ENCODE assay signal across 7 cellular contexts in genomic region chr9:97221478-97222350, GRCh38.
A peak's percentile ranks its signal among the peaks of the same experiment; 100 is the strongest.
DNase-seq lines count a peak whose midpoint lies in the region; ATAC-seq and TF ChIP-seq lines count a peak whose summit lies in the region.
"Not testable (repeated sequence)": the region's sequence is repeated elsewhere in the genome, so short reads cannot be mapped to it uniquely, and the experiment has no call there.

No MANE protein-coding gene starts in this region.

- WGBS in GM23248 (ENCODE audit: low coverage in 1 of 2, low lambda C conversion rate in 2 of 2, missing lambda C conversion rate in 2 of 2), 2 experiments, result 7 to 10% methylated on average over 55 to 62 of the region's 76 CpGs

- TF ChIP-seq CTCF in fibroblast of the aortic adventitia (IDR thresholded peaks at IDR 0.05; ENCODE audit: insufficient read depth, low read length), result not testable (repeated sequence)

- H3F3A ChIP-seq in GM23248 (ENCODE audit: insufficient read depth), result not testable (repeated sequence)

- H4K20me1 ChIP-seq in GM23248 (ENCODE audit: insufficient read depth), result not testable (repeated sequence)

- H3K36me3 ChIP-seq in GM23248 (ENCODE audit: low read depth), result not testable (repeated sequence)

- DNase-seq in GM23248 (peak; percentile 74), NCI-H510A (lab: John Stamatoyannopoulos, UW) (peak; percentile 43), fibroblast of the aortic adventitia (ENCODE audit: low read depth) (peak; percentile 57), medulla oblongata (ENCODE audit: extremely low spot score) (peak; percentile 63)
- DNase-seq in stimulated activated CD4-positive, alpha-beta T cell treated with anti-CD3 and anti-CD28 coated beads, Interleukin-12 subunit alpha, Interleukin-12 subunit beta, amount 100 ng/mL, for 24 hours (ENCODE audit: low read depth in 2 of 2), result peak; percentile 17 to 35

- H3K79me2 ChIP-seq in GM23248 (ENCODE audit: insufficient read depth), result not testable (repeated sequence)

- not testable (repeated sequence) for H2AFZ ChIP-seq in GM23248

- not testable (repeated sequence) for H3K9ac ChIP-seq in GM23248

- H3K4me3 ChIP-seq in GM23248, result not testable (repeated sequence)
- peak overlapping the region; percentile 28 for H3K4me3 ChIP-seq in fibroblast of the aortic adventitia (ENCODE audit: low read depth, low read length)

- not testable (repeated sequence) for H3K9me3 ChIP-seq in GM23248 (ENCODE audit: low read depth)

- H3K27ac ChIP-seq in GM23248, result not testable (repeated sequence)
- peak overlapping the region; percentile 30 for H3K27ac ChIP-seq in angular gyrus (ENCODE audit: low read depth, low read length)

- peaks cover 65% of the 10 kb centered on the region for H3K27me3 ChIP-seq in GM23248 (replicated peaks; ENCODE audit: insufficient read depth)

- peak; percentile 79 to 89 for ATAC-seq in activated CD4-positive, CD25-positive, alpha-beta regulatory T cell treated with anti-CD3 and anti-CD28 coated beads, Interleukin-2, amount 50 U/mL, for 24 hours

- not testable (repeated sequence) for H3K9me2 ChIP-seq in GM23248 (ENCODE audit: insufficient read depth)

- in situ Hi-C loops in GM23248 (cut with MboI), result not testable (repeated sequence)

- not testable (repeated sequence) for H3K4me2 ChIP-seq in GM23248 (ENCODE audit: unreplicated experiment)

- H3K4me1 ChIP-seq in GM23248 (ENCODE audit: insufficient read depth), result not testable (repeated sequence)
